In genomic region chr16:19235478-19235877, GRCh38 we compare ENCODE assay signal across 1 cellular context.
TF ChIP-seq lines count a peak whose summit lies in the region.

No MANE protein-coding gene starts in this region.

TF ChIP-seq in HEK293, 187 proteins besides CTCF, POLR2A, EP300 and RAD21 (continued from another document):
- no peak for TF ChIP-seq ZNF639 (tag by site-specific recombination; IDR thresholded peaks at IDR 0.05)
- TF ChIP-seq ZNF362 (tag by site-specific recombination; IDR thresholded peaks at IDR 0.05): no peak
- no peak for TF ChIP-seq ZSCAN4 (tag by site-specific recombination; IDR thresholded peaks at IDR 0.05)
- TF ChIP-seq ZNF280D (tag by site-specific recombination; IDR thresholded peaks at IDR 0.05): 0 out of 2 replicates have a peak, but pooled peaks have one; percentile 40
- no peak for TF ChIP-seq GLIS1 (tag by site-specific recombination; IDR thresholded peaks at IDR 0.05)
